Comparison of ENCODE assay signal across 1 cellular context in the genomic region with DNA sequence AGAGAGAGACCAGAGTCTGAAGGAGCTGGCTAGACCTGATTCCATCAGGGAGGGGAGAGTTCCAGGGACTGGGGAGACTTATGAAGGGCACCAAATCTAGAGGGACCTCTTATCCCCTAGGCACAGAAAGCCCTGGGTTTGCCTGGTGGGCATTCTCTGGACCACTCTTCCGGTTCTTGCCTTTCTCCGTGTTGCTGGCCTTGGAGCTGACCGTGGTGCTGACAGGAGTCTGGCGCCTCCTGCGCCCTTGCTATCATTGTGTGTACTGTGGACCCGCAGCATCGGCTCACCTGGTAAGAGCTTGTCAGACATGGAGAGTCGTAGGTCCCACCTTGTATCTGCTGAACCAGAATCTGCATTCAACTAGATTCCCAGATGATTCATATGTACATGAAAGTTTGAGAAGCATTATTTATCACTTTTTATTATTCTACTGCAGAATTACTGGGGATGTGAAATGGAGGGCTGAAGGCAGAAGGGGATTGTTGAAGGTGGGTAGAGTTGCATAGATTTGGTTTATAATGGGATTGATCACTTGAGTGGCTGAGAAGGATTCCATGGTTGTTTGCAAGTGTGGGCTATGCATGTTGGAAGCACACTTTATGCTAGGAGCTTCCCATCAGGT.
TF ChIP-seq lines count a peak whose summit lies in the region.

No MANE protein-coding gene starts in this region.

TF ChIP-seq in endothelial cell of umbilical vein, 7 proteins besides CTCF, POLR2A, EP300 and RAD21:
- TF ChIP-seq EZH2 (IDR thresholded peaks at IDR 0.05; ENCODE audit: borderline replicate concordance, low read depth, low read length, severe bottlenecking) = no peak
- no peak for TF ChIP-seq MYC (IDR thresholded peaks at IDR 0.05; ENCODE audit: low read depth, low read length)
- no peak for TF ChIP-seq GATA2 (IDR thresholded peaks at IDR 0.05; ENCODE audit: insufficient read depth, insufficient read length, low read depth, low read length)
- TF ChIP-seq, protein P1, sequence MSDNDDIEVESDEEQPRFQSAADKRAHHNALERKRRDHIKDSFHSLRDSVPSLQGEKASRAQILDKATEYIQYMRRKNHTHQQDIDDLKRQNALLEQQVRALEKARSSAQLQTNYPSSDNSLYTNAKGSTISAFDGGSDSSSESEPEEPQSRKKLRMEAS (IDR thresholded peaks at IDR 0.05; ENCODE audit: insufficient read depth, insufficient read length) = no peak
- no peak for TF ChIP-seq POLR2AphosphoS5 (IDR thresholded peaks at IDR 0.05; ENCODE audit: insufficient read depth, low read depth, low read length)
- TF ChIP-seq FOS (IDR thresholded peaks at IDR 0.05; ENCODE audit: borderline replicate concordance, insufficient read depth, low read length) = no peak
- no peak for TF ChIP-seq JUN (IDR thresholded peaks at IDR 0.05; ENCODE audit: borderline replicate concordance, insufficient read depth, insufficient read length, low read depth)
TF ChIP-seq in endothelial cell of umbilical vein: peak in this region for 0.
